8 cellular contexts compared by ENCODE assay signal in the genomic region with DNA sequence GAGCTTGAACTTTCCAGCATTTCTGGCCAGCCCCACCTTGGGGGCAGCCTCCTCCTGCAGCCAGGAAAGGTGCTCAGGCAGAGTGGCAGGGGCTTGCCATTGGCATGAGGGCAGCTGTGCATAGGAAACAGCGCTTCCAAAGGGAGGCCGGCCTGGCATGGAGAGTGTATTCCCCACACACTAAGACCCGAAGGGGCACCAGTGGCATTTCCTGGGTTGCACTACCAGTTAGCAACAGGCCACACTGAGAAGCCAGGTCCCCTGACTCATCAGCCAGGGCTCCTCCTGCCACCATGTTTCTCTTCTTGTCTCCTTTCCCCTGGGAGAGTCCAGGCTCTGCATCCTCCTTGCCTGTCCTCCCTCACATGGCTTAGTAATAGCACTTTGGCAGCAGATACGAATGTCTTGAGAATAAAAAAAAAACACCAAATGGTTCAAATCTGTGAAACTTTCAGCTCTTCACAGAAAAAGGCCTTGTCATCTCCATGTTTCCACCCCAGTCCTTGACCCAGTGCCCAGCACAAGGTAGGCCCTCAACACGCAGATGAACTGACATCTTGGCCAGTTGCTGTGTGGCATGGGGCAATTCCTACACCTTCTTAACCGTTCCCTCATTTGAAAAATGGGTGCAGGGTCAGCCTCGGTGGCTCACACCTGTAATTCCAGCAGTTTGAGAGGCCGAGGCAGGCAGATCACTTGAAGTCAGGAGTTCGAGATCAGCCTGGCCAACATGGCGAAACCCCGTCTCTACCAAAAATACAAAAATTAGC.
DNase-seq lines count a peak whose midpoint lies in the region; ATAC-seq and TF ChIP-seq lines count a peak whose summit lies in the region.

No MANE protein-coding gene starts in this region.

- ATAC-seq in left ventricle myocardium superior = peak; percentile 30
- no peak for ATAC-seq in HG03108 (IDR thresholded peaks at IDR 0.05; ENCODE audit: unreplicated experiment)
- no peak for ATAC-seq in GM21619 (IDR thresholded peaks at IDR 0.05; ENCODE audit: unreplicated experiment)
- no peak for ATAC-seq in GM18873 (IDR thresholded peaks at IDR 0.05; ENCODE audit: low FRiP score, unreplicated experiment)

- CTCF ChIA-PET in HEK293T (lab: Yijun Ruan, JAX) = interaction anchor here (0.8 to 1.2 kb wide), 3 partner anchors 22 to 31 kb away, joined by 3 to 5 read pairs (median 3); no protein-coding TSS in a partner anchor

- DNase-seq in HCEC 1CT (peak; percentile 53), astrocyte of the hippocampus (ENCODE audit: low read depth, low spot score) (peak; percentile 63), left ventricle myocardium superior (peak; percentile 43), stromal cell of bone marrow (ENCODE audit: low read depth) (peak; percentile 66), HEK293T (ENCODE audit: extremely low spot score) (no peak)

- intact Hi-C loops in left ventricle myocardium superior (cut with micrococcal nuclease) = no loop called here

- POLR2A ChIA-PET in HEK293T (lab: Yijun Ruan, JAX) = no interaction called here

TF ChIP-seq in HEK293T, 16 proteins besides CTCF, POLR2A, EP300 and RAD21:
- TF ChIP-seq BHLHE40 (IDR thresholded peaks at IDR 0.05; ENCODE audit: borderline replicate concordance) = no peak
- TF ChIP-seq L3MBTL2 (conservative IDR thresholded peaks at IDR 0.05) = no peak
- TF ChIP-seq, protein P1, sequence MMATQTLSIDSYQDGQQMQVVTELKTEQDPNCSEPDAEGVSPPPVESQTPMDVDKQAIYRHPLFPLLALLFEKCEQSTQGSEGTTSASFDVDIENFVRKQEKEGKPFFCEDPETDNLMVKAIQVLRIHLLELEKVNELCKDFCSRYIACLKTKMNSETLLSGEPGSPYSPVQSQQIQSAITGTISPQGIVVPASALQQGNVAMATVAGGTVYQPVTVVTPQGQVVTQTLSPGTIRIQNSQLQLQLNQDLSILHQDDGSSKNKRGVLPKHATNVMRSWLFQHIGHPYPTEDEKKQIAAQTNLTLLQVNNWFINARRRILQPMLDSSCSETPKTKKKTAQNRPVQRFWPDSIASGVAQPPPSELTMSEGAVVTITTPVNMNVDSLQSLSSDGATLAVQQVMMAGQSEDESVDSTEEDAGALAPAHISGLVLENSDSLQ (IDR thresholded peaks at IDR 0.05) = no peak
- no peak for TF ChIP-seq FOXA1 (IDR thresholded peaks at IDR 0.05)
- TF ChIP-seq ARNT (IDR thresholded peaks at IDR 0.05) = no peak
- TF ChIP-seq SP1 (IDR thresholded peaks at IDR 0.05) = no peak
- TF ChIP-seq NFRKB (IDR thresholded peaks at IDR 0.05) = no peak
- no peak for TF ChIP-seq ELF4 (IDR thresholded peaks at IDR 0.05)
- TF ChIP-seq CTBP1 (IDR thresholded peaks at IDR 0.05; ENCODE audit: borderline replicate concordance) = no peak
- TF ChIP-seq ZNF384 (IDR thresholded peaks at IDR 0.05) = no peak
- TF ChIP-seq HDGF (IDR thresholded peaks at IDR 0.05; ENCODE audit: borderline replicate concordance) = no peak
- no peak for TF ChIP-seq TARDBP (IDR thresholded peaks at IDR 0.05)
- no peak for TF ChIP-seq FOXK2 (IDR thresholded peaks at IDR 0.05)
- no peak for TF ChIP-seq FOXM1 (IDR thresholded peaks at IDR 0.05; ENCODE audit: borderline replicate concordance)
- TF ChIP-seq SUZ12 (IDR thresholded peaks at IDR 0.05) = no peak
TF ChIP-seq in HEK293T: peak in this region for 0.
